Comparison of ENCODE assay signal across 27 cellular contexts in the genomic region with DNA sequence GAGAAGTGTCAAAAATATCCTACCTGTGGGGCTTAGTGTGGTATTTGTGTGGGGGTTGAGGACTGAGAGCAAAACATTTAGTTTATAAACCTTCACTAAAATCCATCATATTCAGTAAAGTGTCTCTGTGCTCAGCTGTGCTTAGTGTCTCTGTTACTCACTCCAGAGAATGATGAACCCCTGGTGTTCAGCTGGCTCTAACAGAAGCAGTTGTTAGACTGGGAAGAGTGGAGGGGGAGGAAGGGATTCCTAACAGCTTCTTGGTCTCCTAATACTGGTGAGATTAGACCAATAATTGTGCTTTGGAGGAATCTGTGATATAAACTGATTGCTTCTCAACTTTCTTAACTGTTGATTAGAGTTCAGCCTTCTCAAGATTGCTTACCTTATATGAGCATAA.
A peak's percentile ranks its signal among the peaks of the same experiment; 100 is the strongest.
DNase-seq lines count a peak whose midpoint lies in the region; TF ChIP-seq lines count a peak whose summit lies in the region.
"Had no signal": no experiment of that assay in that cellular context is flagged by ENCODE, and none has a peak within 500 bp of the region (broad histone marks: within the 10 kb centered on the region; RNA-seq: fewer than 3 reads in every experiment).

No MANE protein-coding gene starts in this region.

- peak overlapping the region in 2 of 3 experiments; percentile 24 to 86; a peak in 3 of 7 replicates for H3K27ac Mint-ChIP-seq in H9
- H3K27ac Mint-ChIP-seq: activated CD8-positive, alpha-beta T cell treated with anti-CD3 and anti-CD28 coated beads for 36 hours; activated naive CD4-positive, alpha-beta T cell treated with anti-CD3 and anti-CD28 coated beads, Interleukin-2, amount 50 U/mL, for 72 hours; activated T-helper 17 cell treated with anti-CD3 and anti-CD28 coated beads, Interleukin-2, amount 50 U/mL, for 72 hours; CD8-positive, alpha-beta T cell; naive thymus-derived CD4-positive, alpha-beta T cell had no signal

- H3K27ac ChIP-seq in A673 (ENCODE audit: low read depth, low read length, poor library complexity, severe bottlenecking) (no peak overlapping the region), H9 (ENCODE audit: insufficient read length, low read depth, low read length) (no peak overlapping the region), esophagus squamous epithelium (no peak overlapping the region)
- H3K27ac ChIP-seq: epithelial cell of prostate, psoas muscle, transverse colon had no signal

- H3K79me1 ChIP-seq in H9 (ENCODE audit: insufficient read depth, low read depth, low read length, poor library complexity, severe bottlenecking): no peaks in the 10 kb centered on the region

- H3K79me2 ChIP-seq in H9 (ENCODE audit: insufficient read depth, low read length): no peaks in the 10 kb centered on the region

- H3K9ac ChIP-seq in H9 (ENCODE audit: extremely low read depth, insufficient read length, low read length): no peak overlapping the region

- no peaks in the 10 kb centered on the region for H3K9me3 Mint-ChIP-seq in H9

- H2AK5ac ChIP-seq in H9 (ENCODE audit: insufficient read length, low read length): no peak overlapping the region

- no peak overlapping the region for H4K8ac ChIP-seq in H9 (replicated peaks; ENCODE audit: insufficient read length, low read depth, low read length)

- H2AFZ ChIP-seq in H9 (ENCODE audit: low read length): no peak overlapping the region

- no peak overlapping the region for H3K56ac ChIP-seq in H9 (ENCODE audit: insufficient read length, low read depth, low read length)

- no peak overlapping the region for H3K4me3 Mint-ChIP-seq in H9
- H3K4me3 Mint-ChIP-seq: activated CD8-positive, alpha-beta T cell treated with anti-CD3 and anti-CD28 coated beads for 36 hours; activated T-helper 17 cell treated with anti-CD3 and anti-CD28 coated beads, Interleukin-2, amount 50 U/mL, for 72 hours; CD8-positive, alpha-beta T cell; naive thymus-derived CD4-positive, alpha-beta T cell had no signal

- BruUV-seq in A673 (replicated peaks; lab: Mats Ljungman, UMichigan): no TSS peak

- H2BK15ac ChIP-seq in H9 (ENCODE audit: low read depth, low read length): no peak overlapping the region

- H3K23me2 ChIP-seq in H9 (ENCODE audit: insufficient read length, low read depth, low read length, poor library complexity, severe bottlenecking): no peaks in the 10 kb centered on the region

- H3K9me3 ChIP-seq in A673 (ENCODE audit: low read depth, low read length, poor library complexity, severe bottlenecking) (no peaks in the 10 kb centered on the region), H9 (ENCODE audit: control insufficient read depth, low read depth, low read length) (no peaks in the 10 kb centered on the region), esophagus squamous epithelium (no peaks in the 10 kb centered on the region)
- H3K9me3 ChIP-seq: BE2C, psoas muscle, transverse colon had no signal

- H3K4me3 ChIP-seq in A673 (ENCODE audit: low read depth, low read length, poor library complexity, severe bottlenecking): no peak overlapping the region
- H3K4me3 ChIP-seq in choroid plexus epithelial cell (ENCODE audit: low read depth, low read length): no peak overlapping the region
- H3K4me3 ChIP-seq in esophagus squamous epithelium: no peak overlapping the region
- H3K4me3 ChIP-seq: psoas muscle, transverse colon had no signal

- H3T11ph ChIP-seq in H9 (ENCODE audit: low read length): no peak overlapping the region

- POLR2A ChIA-PET in A673 (lab: Charles Lee; ENCODE audit: low non-redundant PET): no interaction called here

- no peak overlapping the region for H2BK20ac ChIP-seq in H9 (ENCODE audit: low read depth, low read length, poor library complexity, severe bottlenecking)

- H3K4me1 Mint-ChIP-seq in H9: peaks cover 10 to 12% of the 10 kb centered on the region in 2 experiments
- H3K4me1 Mint-ChIP-seq: activated T-helper 17 cell treated with anti-CD3 and anti-CD28 coated beads, Interleukin-2, amount 50 U/mL, for 72 hours; naive thymus-derived CD4-positive, alpha-beta T cell had no signal

- no peak overlapping the region for H3K23ac ChIP-seq in H9 (ENCODE audit: insufficient read length, low read depth, low read length)

- no peak for TF ChIP-seq POLR2A in esophagus squamous epithelium (IDR thresholded peaks at IDR 0.05)

- TF ChIP-seq CTCF in A673 (conservative IDR thresholded peaks at IDR 0.05; ENCODE audit: low read depth, low read length) (no peak), H9 (conservative IDR thresholded peaks at IDR 0.05) (no peak), choroid plexus epithelial cell (conservative IDR thresholded peaks at IDR 0.05; ENCODE audit: low read depth, low read length) (peak; percentile 16), esophagus squamous epithelium (IDR thresholded peaks at IDR 0.05) (no peak)

- H3K4me1 ChIP-seq in A673 (ENCODE audit: insufficient read depth, low read length, poor library complexity, severe bottlenecking): peaks cover 6% of the 10 kb centered on the region
- no peaks in the 10 kb centered on the region for H3K4me1 ChIP-seq in H9 (ENCODE audit: insufficient read depth, low read length)
- H3K4me1 ChIP-seq in esophagus squamous epithelium: no peaks in the 10 kb centered on the region
- H3K4me1 ChIP-seq: BE2C, psoas muscle, transverse colon had no signal

- no peak overlapping the region for H3K14ac ChIP-seq in H9 (ENCODE audit: insufficient read depth, low read length)

- H4K5ac ChIP-seq in H9 (ENCODE audit: insufficient read length, low read depth, low read length): no peak overlapping the region

- DNase-seq in A673 (ENCODE audit: low spot score) (peak; percentile 30), H9 (no peak), choroid plexus epithelial cell (ENCODE audit: low read depth) (peak; percentile 61), left kidney (ENCODE audit: low read depth, low spot score) (peak; percentile 31), esophagus squamous epithelium (lab: John Stamatoyannopoulos, UW) (no peak), DMS79 treated with DMSO at 0.1 percent for 48 hours (lab: John Stamatoyannopoulos, UW) (no peak), dermis blood vessel endothelial cell (no peak)
- no peak for DNase-seq in activated CD8-positive, alpha-beta memory T cell treated with anti-CD3 and anti-CD28 coated beads, Interleukin-2, amount 50 U/mL, for 48 hours
- DNase-seq: ACHN; activated CD8-positive, alpha-beta T cell treated with anti-CD3 and anti-CD28 coated beads for 36 hours; BE2C; CD8-positive, alpha-beta T cell; effector CD4-positive, alpha-beta T cell; EL; islet precursor cell; naive thymus-derived CD4-positive, alpha-beta T cell; NCI-H2107; NCI-H446 treated with DMSO at 0.1 percent for 48 hours; occipital lobe; psoas muscle; SHP77; stimulated activated CD4-positive, alpha-beta T cell treated with anti-CD3 and anti-CD28 coated beads, Interleukin-4, amount 100 ng/mL, for 24 hours; T-helper 2 cell; transverse colon had no signal

- no peak overlapping the region for H3K4ac ChIP-seq in H9 (ENCODE audit: low read depth, low read length)

- no peak overlapping the region for H2BK12ac ChIP-seq in H9 (ENCODE audit: insufficient read length, low read depth, low read length)

- H3K27me3 Mint-ChIP-seq in H9 (ENCODE audit: low read depth): no peaks in the 10 kb centered on the region
- H3K27me3 Mint-ChIP-seq: activated CD8-positive, alpha-beta T cell treated with anti-CD3 and anti-CD28 coated beads for 36 hours; activated T-helper 17 cell treated with anti-CD3 and anti-CD28 coated beads, Interleukin-2, amount 50 U/mL, for 72 hours; naive thymus-derived CD4-positive, alpha-beta T cell had no signal

- H3K36me3 Mint-ChIP-seq in H9 (ENCODE audit: insufficient read depth in 1 of 3, low read depth in 3 of 3): no peaks in the 10 kb centered on the region
- H3K36me3 Mint-ChIP-seq: activated naive CD4-positive, alpha-beta T cell treated with anti-CD3 and anti-CD28 coated beads, Interleukin-2, amount 50 U/mL, for 72 hours; CD8-positive, alpha-beta T cell; naive thymus-derived CD4-positive, alpha-beta T cell had no signal

- CTCF ChIA-PET in A673 (lab: Charles Lee): no interaction called here

- no peak overlapping the region for H4K91ac ChIP-seq in H9 (ENCODE audit: insufficient read length, low read depth, low read length)

- no peak overlapping the region for H2BK5ac ChIP-seq in H9 (ENCODE audit: insufficient read length, low read length)

- no peak overlapping the region for H3K4me2 ChIP-seq in H9 (ENCODE audit: insufficient read depth, insufficient read length, low read length)

- no peak overlapping the region for H2BK120ac ChIP-seq in H9 (ENCODE audit: low read depth, low read length, poor library complexity, severe bottlenecking)

- intact Hi-C loops in A673 (cut with micrococcal nuclease; ENCODE audit: unreplicated experiment) (no loop called here), esophagus squamous epithelium (cut with DNase I) (no loop called here)

- no peak overlapping the region for H3K18ac ChIP-seq in H9 (ENCODE audit: insufficient read length, low read depth, low read length)

- no peaks in the 10 kb centered on the region for H3K36me3 ChIP-seq in A673 (ENCODE audit: insufficient read depth, low read length, poor library complexity, severe bottlenecking)
- H3K36me3 ChIP-seq in esophagus squamous epithelium: no peaks in the 10 kb centered on the region
- H3K36me3 ChIP-seq: BE2C, transverse colon had no signal

- H3K27me3 ChIP-seq in A673 (replicated peaks; ENCODE audit: insufficient read depth, low read depth, low read length, poor library complexity) (no peaks in the 10 kb centered on the region), H9 (ENCODE audit: insufficient read depth, low read length) (no peaks in the 10 kb centered on the region), esophagus squamous epithelium (no peaks in the 10 kb centered on the region)
- H3K27me3 ChIP-seq: BE2C, transverse colon had no signal

- H4K20me1 ChIP-seq in H9 (ENCODE audit: control insufficient read depth, insufficient read depth, insufficient read length): no peaks in the 10 kb centered on the region

Comparison
In these comparisons a context has a peak if more than half of its experiments do, and no peak if none do; other contexts are left out.
1. DNase-seq: peak in A673 (single experiment), choroid plexus epithelial cell (single experiment) and left kidney (single experiment); none in H9 (single experiment), esophagus squamous epithelium (single experiment), activated CD8-positive, alpha-beta memory T cell treated with anti-CD3 and anti-CD28 coated beads, Interleukin-2, amount 50 U/mL, for 48 hours (single experiment), DMS79 treated with DMSO at 0.1 percent for 48 hours (single experiment) and dermis blood vessel endothelial cell (single experiment).